ENCODE assay signal across 6 cellular contexts in the genomic region with DNA sequence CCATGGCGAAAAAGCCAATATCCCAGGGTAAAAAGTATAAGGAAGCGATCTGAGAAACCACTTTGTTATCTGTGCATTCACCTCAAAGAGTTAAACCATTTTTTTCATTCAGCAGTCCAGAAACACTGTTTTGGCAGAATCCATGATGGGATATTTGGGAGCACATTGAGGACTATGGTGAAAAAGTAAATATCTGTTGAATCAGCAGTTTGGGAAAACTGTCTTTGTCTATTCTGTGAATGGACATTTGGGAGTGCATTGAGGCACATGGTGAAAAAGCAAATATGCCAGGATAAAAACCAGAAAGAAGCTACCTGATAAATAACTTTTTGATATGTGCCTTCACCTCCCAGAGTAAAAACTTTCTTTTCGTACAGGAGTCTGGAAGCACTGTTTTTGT.
"Had no signal": no experiment of that assay in that cellular context is flagged by ENCODE, and none has a peak within 500 bp of the region (broad histone marks: within the 10 kb centered on the region; RNA-seq: fewer than 3 reads in every experiment).

No MANE protein-coding gene starts in this region.

- DNase-seq: GM23248, GOT3, H7, KG1 had no signal

- H3K9ac ChIP-seq: GM23248 had no signal

- H3K9me3 ChIP-seq: HAP-1 had no signal

- H3K4me1 ChIP-seq: HAP-1 had no signal

- H2AFZ ChIP-seq: GM23248 had no signal

- ATAC-seq: HCT116 had no signal

- H3K4me3 ChIP-seq: GM23248, HAP-1 had no signal

- H3K36me3 ChIP-seq: HAP-1 had no signal

- H3K27ac ChIP-seq: GM23248 had no signal
